12 cellular contexts compared by ENCODE assay signal in the genomic region with DNA sequence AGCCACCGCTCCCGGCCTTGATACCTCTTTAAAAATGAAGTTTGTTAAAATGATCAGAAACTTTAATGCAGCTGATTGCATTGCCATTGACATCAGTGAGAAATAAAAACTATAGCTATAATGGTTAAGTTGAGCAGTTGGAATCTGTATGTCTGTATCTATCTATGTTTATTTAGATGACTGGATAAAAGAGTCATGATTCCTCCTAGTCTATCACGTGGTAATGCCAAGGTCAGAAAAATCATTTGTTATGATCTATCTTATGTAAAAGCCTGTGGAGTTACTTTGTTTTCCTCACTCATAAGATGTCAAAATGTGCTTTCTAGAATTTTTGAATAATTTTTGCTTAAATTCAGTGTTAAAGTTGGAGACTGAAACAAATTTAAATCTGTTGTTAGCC.
DNase-seq lines count a peak whose midpoint lies in the region; ATAC-seq and TF ChIP-seq lines count a peak whose summit lies in the region.
"Had no signal": no experiment of that assay in that cellular context is flagged by ENCODE, and none has a peak within 500 bp of the region (broad histone marks: within the 10 kb centered on the region; RNA-seq: fewer than 3 reads in every experiment).

No MANE protein-coding gene starts in this region.

- intact Hi-C loops in heart left ventricle (cut with DNase I) (no loop called here), left cardiac atrium (cut with DNase I) (no loop called here), transverse colon (cut with DNase I; ENCODE audit: low total_unique reads) (no loop called here)

- H3K9me3 ChIP-seq in heart left ventricle (no peaks in the 10 kb centered on the region), transverse colon (no peaks in the 10 kb centered on the region)

- peaks cover 0 to 9% (median 0%) of the 10 kb centered on the region in 9 donors for H3K36me3 ChIP-seq in heart left ventricle
- H3K36me3 ChIP-seq in transverse colon: no peaks in the 10 kb centered on the region
- H3K36me3 ChIP-seq: pancreas had no signal

- no peak for ATAC-seq in heart left ventricle
- ATAC-seq in left cardiac atrium: no peak
- ATAC-seq in activated T-helper 17 cell treated with anti-CD3 and anti-CD28 coated beads, Interleukin-2, amount 50 U/mL, for 72 hours (replicated peaks): no peak
- ATAC-seq in memory B cell (ENCODE audit: low read depth): no peak

- H3K4me3 ChIP-seq in heart left ventricle: no peak overlapping the region
- no peak overlapping the region for H3K4me3 ChIP-seq in transverse colon
- H3K4me3 ChIP-seq: pancreas had no signal

- H3K27me3 ChIP-seq in heart left ventricle (no peaks in the 10 kb centered on the region), transverse colon (no peaks in the 10 kb centered on the region)
- H3K27me3 ChIP-seq: pancreas had no signal

- peak overlapping the region; percentile 71 for H3K4me3 Mint-ChIP-seq in activated T-helper 17 cell treated with anti-CD3 and anti-CD28 coated beads, Interleukin-2, amount 50 U/mL, for 72 hours
- no peak overlapping the region for H3K4me3 Mint-ChIP-seq in memory B cell

- peaks cover 79% of the 10 kb centered on the region for H3K36me3 Mint-ChIP-seq in activated T-helper 17 cell treated with anti-CD3 and anti-CD28 coated beads, Interleukin-2, amount 50 U/mL, for 72 hours (ENCODE audit: low read depth)
- H3K36me3 Mint-ChIP-seq in memory B cell: peaks cover 13% of the 10 kb centered on the region

- H3K27me3 Mint-ChIP-seq in activated T-helper 17 cell treated with anti-CD3 and anti-CD28 coated beads, Interleukin-2, amount 50 U/mL, for 72 hours: no peaks in the 10 kb centered on the region
- no peaks in the 10 kb centered on the region for H3K27me3 Mint-ChIP-seq in memory B cell

- TF ChIP-seq EP300 in transverse colon (IDR thresholded peaks at IDR 0.05; ENCODE audit: low read depth): no peak

- no peak for TF ChIP-seq CTCF in heart left ventricle (IDR thresholded peaks at IDR 0.05)
- no peak for TF ChIP-seq CTCF in transverse colon (IDR thresholded peaks at IDR 0.05)

- DNase-seq in heart left ventricle (no peak), left cardiac atrium (no peak), memory B cell (ENCODE audit: low spot score in 2 of 2) (no peak), transverse colon (no peak), NCI-H345 treated with DMSO at 0.1 percent for 48 hours (lab: John Stamatoyannopoulos, UW; ENCODE audit: unreplicated experiment) (no peak), COLO668 (lab: John Stamatoyannopoulos, UW; ENCODE audit: unreplicated experiment) (no peak), H4 (ENCODE audit: low spot score) (no peak)
- DNase-seq: activated T-cell treated with anti-CD3 and anti-CD28 coated beads for 4 hours; NCI-H1930; pancreas; stimulated activated CD4-positive, alpha-beta T cell treated with anti-CD3 and anti-CD28 coated beads, Interleukin-4, amount 100 ng/mL, for 4 hours had no signal

- H3K27ac ChIP-seq in heart left ventricle (peak overlapping the region in 11 of 12 donors; percentile 49 to 83 (median 64)), transverse colon (peak overlapping the region; percentile 55 to 74 (median 68))

- 76 to 80% (median 79%) methylated on average over 3 of the region's 3 CpGs for WGBS in heart left ventricle, 4 donors
- 74 to 81% methylated on average over 3 of the region's 3 CpGs for WGBS in transverse colon (ENCODE audit: low coverage in 1 of 2), 2 donors

- H3K27ac Mint-ChIP-seq in activated T-helper 17 cell treated with anti-CD3 and anti-CD28 coated beads, Interleukin-2, amount 50 U/mL, for 72 hours: peak overlapping the region; percentile 93
- peak overlapping the region; percentile 58 for H3K27ac Mint-ChIP-seq in memory B cell

- in situ Hi-C loops in transverse colon (cut with MboI; ENCODE audit: low pct_ligation_motif_present in 1 of 4, low pct_unique_long_range_greater_than_20kb in 1 of 4, low sequenced_read_pairs in 3 of 4): no loop called here

- peaks cover 57% of the 10 kb centered on the region for H3K4me1 Mint-ChIP-seq in activated T-helper 17 cell treated with anti-CD3 and anti-CD28 coated beads, Interleukin-2, amount 50 U/mL, for 72 hours
- peaks cover 44% of the 10 kb centered on the region for H3K4me1 Mint-ChIP-seq in memory B cell

- TF ChIP-seq POLR2A in heart left ventricle (IDR thresholded peaks at IDR 0.05) (no peak), transverse colon (IDR thresholded peaks at IDR 0.05) (no peak)

- H3K4me1 ChIP-seq in heart left ventricle: peaks cover 7 to 100% (median 77%) of the 10 kb centered on the region in 12 donors
- H3K4me1 ChIP-seq in transverse colon: peaks cover 29 to 89% (median 43%) of the 10 kb centered on the region in 4 donors

- no peaks in the 10 kb centered on the region for H3K9me3 Mint-ChIP-seq in activated T-helper 17 cell treated with anti-CD3 and anti-CD28 coated beads, Interleukin-2, amount 50 U/mL, for 72 hours
- peaks cover 1% of the 10 kb centered on the region for H3K9me3 Mint-ChIP-seq in memory B cell
